8 cellular contexts compared by ENCODE assay signal in genomic region chr7:38336136-38336491, GRCh38.
DNase-seq lines count a peak whose midpoint lies in the region; ATAC-seq, FAIRE-seq and TF ChIP-seq lines count a peak whose summit lies in the region.
"Not testable (repeated sequence)": the region's sequence is repeated elsewhere in the genome, so short reads cannot be mapped to it uniquely, and the experiment has no call there.

No MANE protein-coding gene starts in this region.

- peaks cover 21% of the 10 kb centered on the region for H3K4me1 Mint-ChIP-seq in Caco-2 (ENCODE audit: low read depth, unreplicated experiment)
- peaks cover 55% of the 10 kb centered on the region for H3K4me1 Mint-ChIP-seq in activated CD4-positive, alpha-beta T cell treated with anti-CD3 and anti-CD28 coated beads, Interleukin-2, amount 10 ng/mL, durations not matched to agents 7 days and 5 days
- H3K4me1 Mint-ChIP-seq in activated naive CD8-positive, alpha-beta T cell treated with anti-CD3 and anti-CD28 coated beads for 36 hours: peaks cover 39% of the 10 kb centered on the region

- not testable (repeated sequence) for H3K36me3 Mint-ChIP-seq in Caco-2 (ENCODE audit: insufficient read depth, unreplicated experiment); activated CD4-positive, alpha-beta T cell treated with anti-CD3 and anti-CD28 coated beads, Interleukin-2, amount 10 ng/mL, durations not matched to agents 7 days and 5 days (ENCODE audit: low read depth); activated naive CD8-positive, alpha-beta T cell treated with anti-CD3 and anti-CD28 coated beads for 36 hours

- not testable (repeated sequence) for TF ChIP-seq POLR2A in NB4 (IDR thresholded peaks at IDR 0.05; ENCODE audit: extremely low read depth, insufficient read length); endothelial cell of umbilical vein (IDR thresholded peaks at IDR 0.05; ENCODE audit: low read depth, low read length); upper lobe of left lung (IDR thresholded peaks at IDR 0.05)

- H3K4me3 ChIP-seq in Caco-2 (ENCODE audit: low read depth, low read length); endothelial cell of umbilical vein (replicated peaks in 1 of 3; ENCODE audit: insufficient read depth in 1 of 3, low read depth in 1 of 3, low read length in 3 of 3): not testable (repeated sequence)
- H3K4me3 ChIP-seq in NB4 (ENCODE audit: low read depth, low read length): peak overlapping the region; percentile 29
- H3K4me3 ChIP-seq in mononuclear cell (ENCODE audit: low read length): peak overlapping the region; percentile 31
- H3K4me3 ChIP-seq in rectal smooth muscle tissue (ENCODE audit: low read length): peak overlapping the region; percentile 41
- peak overlapping the region in 1 of 4 donors; percentile 30 for H3K4me3 ChIP-seq in upper lobe of left lung

- H3K4me1 ChIP-seq in Caco-2: peaks cover 25% of the 10 kb centered on the region
- not testable (repeated sequence) for H3K4me1 ChIP-seq in endothelial cell of umbilical vein (ENCODE audit: control insufficient read depth, extremely low read depth, insufficient read depth, low read length); rectal smooth muscle tissue (ENCODE audit: control insufficient read depth, insufficient read depth, low read length)
- H3K4me1 ChIP-seq in mononuclear cell (ENCODE audit: insufficient read depth, low read length): peaks cover 49% of the 10 kb centered on the region
- peaks cover 0 to 14% (median 1%) of the 10 kb centered on the region in 4 donors for H3K4me1 ChIP-seq in upper lobe of left lung

- H3K4me3 Mint-ChIP-seq in Caco-2 (ENCODE audit: unreplicated experiment): peak overlapping the region; percentile 35
- peak overlapping the region; percentile 69 for H3K4me3 Mint-ChIP-seq in activated CD4-positive, alpha-beta T cell treated with anti-CD3 and anti-CD28 coated beads, Interleukin-2, amount 10 ng/mL, durations not matched to agents 7 days and 5 days
- H3K4me3 Mint-ChIP-seq in activated naive CD8-positive, alpha-beta T cell treated with anti-CD3 and anti-CD28 coated beads for 36 hours: peak overlapping the region; percentile 76

- dilution Hi-C loops in endothelial cell of umbilical vein (cut with MboI; ENCODE audit: extremely low pct_ligation_motif_present, low sequenced_read_pairs): not testable (repeated sequence)

- POLR2A ChIA-PET in Caco-2 (lab: Charles Lee); endothelial cell of umbilical vein (lab: Charles Lee): not testable (repeated sequence)
- POLR2A ChIA-PET in activated CD4-positive, alpha-beta T cell treated with anti-CD3 and anti-CD28 coated beads, Interleukin-2, amount 10 ng/mL, durations not matched to agents 7 days and 5 days (lab: Charles Lee): interaction anchor here (1.2 kb wide), 1 partner anchor 120 kb away, joined by 4 read pairs; no protein-coding TSS in a partner anchor

- H3K9ac ChIP-seq in endothelial cell of umbilical vein (replicated peaks; ENCODE audit: extremely low read depth, insufficient read depth, low read length); rectal smooth muscle tissue (ENCODE audit: low read length): not testable (repeated sequence)

- CTCF ChIA-PET in Caco-2 (lab: Charles Lee) (interaction anchor here (0.7 to 1.6 kb wide), 14 partner anchors 9 to 229 kb away, joined by 3 to 17 read pairs (median 4); partner anchors contain the start of gene STARD3NL), endothelial cell of umbilical vein (lab: Charles Lee) (interaction anchor here (0.6 to 5.2 kb wide), 44 partner anchors 8 to 436 kb away, joined by 3 to 80 read pairs (median 6); partner anchors contain the start of genes SFRP4 and STARD3NL)
- CTCF ChIA-PET in activated CD4-positive, alpha-beta T cell treated with anti-CD3 and anti-CD28 coated beads, Interleukin-2, amount 10 ng/mL, durations not matched to agents 7 days and 5 days (lab: Charles Lee): interaction anchor here (0.7 to 4.4 kb wide), 25 partner anchors 9 to 420 kb away, joined by 3 to 55 read pairs (median 5); partner anchors contain the start of genes SFRP4 and STARD3NL

- H3K36me3 ChIP-seq in Caco-2 (ENCODE audit: control insufficient read depth, insufficient read depth, low read length); endothelial cell of umbilical vein (ENCODE audit: control insufficient read depth in 2 of 2, extremely low read depth in 1 of 2, insufficient read depth in 2 of 2, low read length in 2 of 2); rectal smooth muscle tissue (ENCODE audit: control insufficient read depth, insufficient read depth, low read length); upper lobe of left lung: not testable (repeated sequence)

- DNase-seq in Caco-2; NB4 (ENCODE audit: low read depth); activated CD4-positive, alpha-beta T cell treated with anti-CD3 and anti-CD28 coated beads, Interleukin-2, amount 10 ng/mL, durations not matched to agents 7 days and 5 days; activated naive CD8-positive, alpha-beta T cell treated with anti-CD3 and anti-CD28 coated beads for 36 hours; endothelial cell of umbilical vein (ENCODE audit: low read depth, low spot score); upper lobe of left lung: not testable (repeated sequence)

- intact Hi-C loops in Caco-2 (cut with micrococcal nuclease; ENCODE audit: unreplicated experiment): loop anchor here (5.0 kb wide), 1 partner anchor 229 kb away; no protein-coding TSS in a partner anchor
- intact Hi-C loops in endothelial cell of umbilical vein (cut with micrococcal nuclease): not testable (repeated sequence)

- not testable (repeated sequence) for H3K27me3 Mint-ChIP-seq in Caco-2 (ENCODE audit: insufficient read depth, unreplicated experiment); activated CD4-positive, alpha-beta T cell treated with anti-CD3 and anti-CD28 coated beads, Interleukin-2, amount 10 ng/mL, durations not matched to agents 7 days and 5 days; activated naive CD8-positive, alpha-beta T cell treated with anti-CD3 and anti-CD28 coated beads for 36 hours

- not testable (repeated sequence) for H3K9me1 ChIP-seq in endothelial cell of umbilical vein (replicated peaks; ENCODE audit: control insufficient read depth, extremely low read depth, insufficient read depth, low read length)

- FAIRE-seq in endothelial cell of umbilical vein (lab: Jason Lieb, UNC): not testable (repeated sequence)

- H4K20me1 ChIP-seq in endothelial cell of umbilical vein (replicated peaks; ENCODE audit: control insufficient read depth, extremely low read depth, insufficient read depth, low read length): not testable (repeated sequence)

- not testable (repeated sequence) for H3K27ac ChIP-seq in endothelial cell of umbilical vein (ENCODE audit: insufficient read depth, low read depth, low read length); rectal smooth muscle tissue (ENCODE audit: low read depth, low read length)
- H3K27ac ChIP-seq in upper lobe of left lung: peak overlapping the region; percentile 54 to 69 (median 58)

- not testable (repeated sequence) for BruUV-seq in Caco-2 (replicated peaks; lab: Mats Ljungman, UMichigan); endothelial cell of umbilical vein (replicated peaks; lab: Mats Ljungman, UMichigan)

- not testable (repeated sequence) for H3K9me3 Mint-ChIP-seq in Caco-2 (ENCODE audit: unreplicated experiment); activated CD4-positive, alpha-beta T cell treated with anti-CD3 and anti-CD28 coated beads, Interleukin-2, amount 10 ng/mL, durations not matched to agents 7 days and 5 days; activated naive CD8-positive, alpha-beta T cell treated with anti-CD3 and anti-CD28 coated beads for 36 hours

- not testable (repeated sequence) for H3K27me3 ChIP-seq in Caco-2 (replicated peaks; ENCODE audit: control insufficient read depth, insufficient read depth, low read length); endothelial cell of umbilical vein (ENCODE audit: control insufficient read depth in 2 of 2, insufficient read depth in 2 of 2, low read length in 2 of 2); mononuclear cell (ENCODE audit: insufficient read depth, low read length); rectal smooth muscle tissue (ENCODE audit: control insufficient read depth, insufficient read depth, low read length); upper lobe of left lung

- H3K4me2 ChIP-seq in endothelial cell of umbilical vein (ENCODE audit: insufficient read depth, low read length): not testable (repeated sequence)

- H3K79me2 ChIP-seq in endothelial cell of umbilical vein (ENCODE audit: control insufficient read depth, insufficient read depth, low read length): not testable (repeated sequence)

- TF ChIP-seq EP300 in upper lobe of left lung (IDR thresholded peaks at IDR 0.05): not testable (repeated sequence)

- H3K27ac Mint-ChIP-seq in Caco-2 (ENCODE audit: unreplicated experiment): peak overlapping the region; percentile 63
- H3K27ac Mint-ChIP-seq in activated CD4-positive, alpha-beta T cell treated with anti-CD3 and anti-CD28 coated beads, Interleukin-2, amount 10 ng/mL, durations not matched to agents 7 days and 5 days: peak overlapping the region; percentile 77
- peak overlapping the region; percentile 90 for H3K27ac Mint-ChIP-seq in activated naive CD8-positive, alpha-beta T cell treated with anti-CD3 and anti-CD28 coated beads for 36 hours

- not testable (repeated sequence) for H3K9me3 ChIP-seq in Caco-2; endothelial cell of umbilical vein (replicated peaks; ENCODE audit: control insufficient read depth, insufficient read depth, low read length); mononuclear cell (ENCODE audit: low read depth, low read length); upper lobe of left lung

- H2AFZ ChIP-seq in endothelial cell of umbilical vein (ENCODE audit: low read depth, low read length): peak overlapping the region; percentile 56

- WGBS in upper lobe of left lung, 2 donors: 81% methylated on average over 10 of the region's 10 CpGs

- not testable (repeated sequence) for TF ChIP-seq CTCF in Caco-2 (IDR thresholded peaks at IDR 0.05; ENCODE audit: insufficient read depth in 1 of 2, low read depth in 1 of 2, low read length in 1 of 2, severe bottlenecking in 1 of 2, unreplicated experiment in 1 of 2); NB4 (IDR thresholded peaks at IDR 0.05; ENCODE audit: low read depth, low read length); endothelial cell of umbilical vein (IDR thresholded peaks at IDR 0.05; ENCODE audit: extremely low read depth in 1 of 2, insufficient read depth in 1 of 2, low read depth in 1 of 2, low read length in 2 of 2); upper lobe of left lung (IDR thresholded peaks at IDR 0.05)

- ATAC-seq in upper lobe of left lung (ENCODE audit: low FRiP score in 2 of 2): not testable (repeated sequence)
